Comparison of ENCODE assay signal across 7 cellular contexts in the genomic region with DNA sequence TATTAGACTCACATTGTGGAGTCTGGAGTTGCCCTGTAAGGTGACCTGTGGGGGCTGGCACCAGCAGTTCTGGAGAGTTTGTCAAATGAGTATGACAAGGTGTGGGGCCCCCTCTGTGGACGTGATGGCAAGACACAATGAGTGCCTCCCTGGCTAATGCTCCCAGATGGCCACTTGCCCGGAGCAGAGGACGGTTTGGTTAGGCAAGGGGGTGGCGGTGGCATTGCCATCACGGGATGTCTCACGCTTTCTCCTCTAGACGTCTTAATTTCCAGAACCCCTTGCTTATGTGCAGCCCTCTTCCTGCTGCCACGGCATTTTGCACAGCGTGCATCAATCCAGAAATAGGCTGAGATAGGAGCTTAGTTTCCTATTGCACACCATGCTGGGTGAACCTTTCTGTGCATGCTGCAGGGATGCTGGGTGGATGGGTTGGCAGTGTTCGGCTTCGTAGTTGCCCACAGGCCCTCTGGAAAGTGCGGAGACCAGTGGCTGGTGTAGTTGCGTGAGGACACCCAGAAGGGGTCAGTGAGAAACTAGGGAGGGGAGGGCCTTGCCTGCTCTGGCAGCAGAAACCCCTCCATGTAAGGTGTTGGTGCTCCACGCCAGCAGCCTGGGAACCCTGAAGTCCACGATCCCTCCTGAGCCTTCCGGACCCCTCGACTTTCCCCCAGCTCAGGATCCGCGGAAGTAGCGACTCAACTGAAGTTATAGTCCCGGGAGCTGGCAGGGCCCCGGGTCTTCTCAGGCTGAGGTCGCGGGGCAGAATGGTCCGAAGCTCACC. TPM values are rescaled to one million over a fixed set of nuclear protein-coding genes. Genes with fewer than 3 reads are reported as not detected.
DNase-seq lines count a peak whose midpoint lies in the region; ATAC-seq and TF ChIP-seq lines count a peak whose summit lies in the region.

No MANE protein-coding gene starts in this region.

- H3K4me1 Mint-ChIP-seq in WTC11 (peaks cover 22% of the 10 kb centered on the region), endothelial cell (ENCODE audit: unreplicated experiment) (peaks cover 15% of the 10 kb centered on the region)

- H3K27ac ChIP-seq in aorta (ENCODE audit: low read depth in 1 of 2, low read length in 2 of 2) = peak overlapping the region; percentile 67 to 86

- H3K4me3 Mint-ChIP-seq in WTC11 (peak overlapping the region; percentile 91), endothelial cell (ENCODE audit: unreplicated experiment) (peak overlapping the region; percentile 95)

- no peaks in the 10 kb centered on the region for H3K27me3 ChIP-seq in mucosa of stomach (ENCODE audit: control insufficient read depth, insufficient read depth, low read length)
- no peaks in the 10 kb centered on the region for H3K27me3 ChIP-seq in aorta (ENCODE audit: control insufficient read depth in 1 of 2, insufficient read depth in 2 of 2, low read length in 1 of 2)

- H3K4me1 ChIP-seq in mucosa of stomach (ENCODE audit: control insufficient read depth, insufficient read depth, low read length) = peaks cover 9% of the 10 kb centered on the region
- no peaks in the 10 kb centered on the region for H3K4me1 ChIP-seq in aorta (ENCODE audit: control insufficient read depth in 1 of 2, insufficient read depth in 2 of 2, low read length in 2 of 2)

- H3K27me3 Mint-ChIP-seq in WTC11 (ENCODE audit: low read depth) = peaks cover 15% of the 10 kb centered on the region
- peaks cover 13% of the 10 kb centered on the region for H3K27me3 Mint-ChIP-seq in endothelial cell (ENCODE audit: unreplicated experiment)

- peak overlapping the region; percentile 88 for H3K9ac ChIP-seq in mucosa of stomach (ENCODE audit: low read length)

- DNase-seq in WTC11 (ENCODE audit: low spot score) (no peak), endothelial cell (ENCODE audit: low spot score) (no peak), aorta (peak; percentile 48 to 68), 8988T (no peak)

- peak; percentile 4 for ATAC-seq in HG03342 (IDR thresholded peaks at IDR 0.05; ENCODE audit: unreplicated experiment)
- ATAC-seq in WTC11 = peak; percentile 9
- ATAC-seq in aorta (ENCODE audit: low FRiP score) = no peak

- H3K36me3 Mint-ChIP-seq in WTC11 (no peaks in the 10 kb centered on the region), endothelial cell (ENCODE audit: low read depth, unreplicated experiment) (peaks cover 4% of the 10 kb centered on the region)

- 4 to 6% methylated on average over 25 of the region's 25 CpGs for WGBS in aorta, 2 donors

- peak overlapping the region; percentile 85 for H3K27ac Mint-ChIP-seq in WTC11
- peak overlapping the region; percentile 89 for H3K27ac Mint-ChIP-seq in endothelial cell (ENCODE audit: unreplicated experiment)

- no peaks in the 10 kb centered on the region for H3K9me3 Mint-ChIP-seq in WTC11
- H3K9me3 Mint-ChIP-seq in endothelial cell (ENCODE audit: unreplicated experiment) = no peaks in the 10 kb centered on the region

- H3K4me3 ChIP-seq in GM12875 (ENCODE audit: low read depth, low read length) (peak overlapping the region; percentile 79), mucosa of stomach (ENCODE audit: low read length) (peak overlapping the region; percentile 83), aorta (ENCODE audit: low read length in 2 of 2) (peak overlapping the region; percentile 59 to 79)

- intact Hi-C loops in aorta (cut with DNase I) = loop anchor here in 1 of 2 donors (5.0 to 10.0 kb wide), 2 partner anchors 196 to 201 kb away; a partner anchor contains a TSS

- CTCF ChIA-PET in WTC11 (lab: Charles Lee) = interaction anchor here (0.6 to 3.5 kb wide), 26 partner anchors 8 to 501 kb away, joined by 3 to 19 read pairs (median 5); a partner anchor contains a TSS

- H3K36me3 ChIP-seq in mucosa of stomach (ENCODE audit: control insufficient read depth, insufficient read depth, low read length) (no peaks in the 10 kb centered on the region), aorta (ENCODE audit: control insufficient read depth in 1 of 2, insufficient read depth in 2 of 2, low read length in 1 of 2) (no peaks in the 10 kb centered on the region)

- no peak for TF ChIP-seq CTCF in GM12875 (IDR thresholded peaks at IDR 0.05; ENCODE audit: borderline replicate concordance, insufficient read depth, low read depth, low read length)
- TF ChIP-seq CTCF in WTC11 (IDR thresholded peaks at IDR 0.05) = no peak
- TF ChIP-seq CTCF in endothelial cell (IDR thresholded peaks at IDR 0.05; ENCODE audit: unreplicated experiment) = no peak

- H3K9me3 ChIP-seq in mucosa of stomach (ENCODE audit: control insufficient read depth, low read length) (no peaks in the 10 kb centered on the region), aorta (ENCODE audit: control insufficient read depth, low read length) (no peaks in the 10 kb centered on the region)

- POLR2A ChIA-PET in WTC11 (lab: Charles Lee) = interaction anchor here (0.8 to 1.3 kb wide), 4 partner anchors 27 to 500 kb away, joined by 3 to 7 read pairs (median 3); no protein-coding TSS in a partner anchor

TF ChIP-seq in WTC11, 78 proteins besides CTCF, POLR2A, EP300 and RAD21:
- TF ChIP-seq, protein P1, sequence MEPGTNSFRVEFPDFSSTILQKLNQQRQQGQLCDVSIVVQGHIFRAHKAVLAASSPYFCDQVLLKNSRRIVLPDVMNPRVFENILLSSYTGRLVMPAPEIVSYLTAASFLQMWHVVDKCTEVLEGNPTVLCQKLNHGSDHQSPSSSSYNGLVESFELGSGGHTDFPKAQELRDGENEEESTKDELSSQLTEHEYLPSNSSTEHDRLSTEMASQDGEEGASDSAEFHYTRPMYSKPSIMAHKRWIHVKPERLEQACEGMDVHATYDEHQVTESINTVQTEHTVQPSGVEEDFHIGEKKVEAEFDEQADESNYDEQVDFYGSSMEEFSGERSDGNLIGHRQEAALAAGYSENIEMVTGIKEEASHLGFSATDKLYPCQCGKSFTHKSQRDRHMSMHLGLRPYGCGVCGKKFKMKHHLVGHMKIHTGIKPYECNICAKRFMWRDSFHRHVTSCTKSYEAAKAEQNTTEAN (CRISPR knock-in tag; IDR thresholded peaks at IDR 0.05) = no peak
- TF ChIP-seq, protein P2, sequence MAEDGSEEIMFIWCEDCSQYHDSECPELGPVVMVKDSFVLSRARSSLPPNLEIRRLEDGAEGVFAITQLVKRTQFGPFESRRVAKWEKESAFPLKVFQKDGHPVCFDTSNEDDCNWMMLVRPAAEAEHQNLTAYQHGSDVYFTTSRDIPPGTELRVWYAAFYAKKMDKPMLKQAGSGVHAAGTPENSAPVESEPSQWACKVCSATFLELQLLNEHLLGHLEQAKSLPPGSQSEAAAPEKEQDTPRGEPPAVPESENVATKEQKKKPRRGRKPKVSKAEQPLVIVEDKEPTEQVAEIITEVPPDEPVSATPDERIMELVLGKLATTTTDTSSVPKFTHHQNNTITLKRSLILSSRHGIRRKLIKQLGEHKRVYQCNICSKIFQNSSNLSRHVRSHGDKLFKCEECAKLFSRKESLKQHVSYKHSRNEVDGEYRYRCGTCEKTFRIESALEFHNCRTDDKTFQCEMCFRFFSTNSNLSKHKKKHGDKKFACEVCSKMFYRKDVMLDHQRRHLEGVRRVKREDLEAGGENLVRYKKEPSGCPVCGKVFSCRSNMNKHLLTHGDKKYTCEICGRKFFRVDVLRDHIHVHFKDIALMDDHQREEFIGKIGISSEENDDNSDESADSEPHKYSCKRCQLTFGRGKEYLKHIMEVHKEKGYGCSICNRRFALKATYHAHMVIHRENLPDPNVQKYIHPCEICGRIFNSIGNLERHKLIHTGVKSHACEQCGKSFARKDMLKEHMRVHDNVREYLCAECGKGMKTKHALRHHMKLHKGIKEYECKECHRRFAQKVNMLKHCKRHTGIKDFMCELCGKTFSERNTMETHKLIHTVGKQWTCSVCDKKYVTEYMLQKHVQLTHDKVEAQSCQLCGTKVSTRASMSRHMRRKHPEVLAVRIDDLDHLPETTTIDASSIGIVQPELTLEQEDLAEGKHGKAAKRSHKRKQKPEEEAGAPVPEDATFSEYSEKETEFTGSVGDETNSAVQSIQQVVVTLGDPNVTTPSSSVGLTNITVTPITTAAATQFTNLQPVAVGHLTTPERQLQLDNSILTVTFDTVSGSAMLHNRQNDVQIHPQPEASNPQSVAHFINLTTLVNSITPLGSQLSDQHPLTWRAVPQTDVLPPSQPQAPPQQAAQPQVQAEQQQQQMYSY (CRISPR knock-in tag; IDR thresholded peaks at IDR 0.05) = peak; percentile 21; the same call in 1 of the 2 replicates

RNA-seq across cellular contexts. Expression of a gene that starts 18.1 kb away (rescaled TPM):
- total RNA-seq in WTC11 (2021) (37.7 to 47.0 TPM (median 39.5 TPM) in 3 replicates), endothelial cell (ENCODE audit: unreplicated experiment) (5.4 TPM), aorta (10 to 100 TPM; 21.6 to 27.2 TPM)
- polyA plus RNA-seq in aorta = 10 to 100 TPM in 1 of 2 donors, 1 to 10 TPM in 1; 3.9 to 20.9 TPM

RNA-seq across cellular contexts. Expression of a gene that starts 44.2 kb away (rescaled TPM):
- 0.28 TPM in 1 of 3 replicates, not detected in the others for total RNA-seq in WTC11 (2021)
- not detected for total RNA-seq in endothelial cell (ENCODE audit: unreplicated experiment)
- not detected for total RNA-seq in aorta
- polyA plus RNA-seq in aorta = not detected

RNA-seq across cellular contexts. Expression of a gene that starts 49.6 kb away (rescaled TPM):
- total RNA-seq in WTC11 (2021) (4.2 to 4.9 TPM (median 4.4 TPM) in 3 replicates), endothelial cell (ENCODE audit: unreplicated experiment) (4.4 TPM), aorta (under 1 TPM in 1 of 2 donors, not detected in 1; 0.63 TPM)
- polyA plus RNA-seq in aorta = not detected

Comparison
In these comparisons a context has a peak if more than half of its experiments do, and no peak if none do; other contexts are left out.
1. DNase-seq: peak in aorta (2 of 2); none in WTC11 (single experiment), endothelial cell (single experiment) and 8988T (single experiment).
2. Peak in every context shown above with its lines, with median percentiles within 50 percentile points of each other: H3K4me3 ChIP-seq.